In the genomic region with DNA sequence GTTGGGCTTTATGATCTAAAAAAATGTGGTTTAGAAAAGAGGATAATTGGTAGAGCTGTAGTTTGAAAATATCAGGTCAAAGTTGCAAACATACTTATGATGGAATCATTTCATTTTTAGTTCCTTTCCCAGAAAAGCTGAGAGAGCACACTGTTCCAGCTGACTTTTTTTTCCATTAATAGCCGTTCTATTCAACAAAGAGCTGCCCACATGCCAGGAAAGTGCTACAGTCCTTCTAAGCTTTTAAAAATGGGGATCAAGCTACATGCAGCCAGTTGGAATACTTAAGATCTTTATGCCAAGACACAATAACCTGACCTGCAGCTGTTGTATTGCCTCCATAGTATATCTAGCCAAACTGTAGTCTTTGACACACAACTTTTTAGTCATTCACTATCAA, we compare ENCODE assay signal across 21 cellular contexts.
DNase-seq lines count a peak whose midpoint lies in the region; ATAC-seq, FAIRE-seq and TF ChIP-seq lines count a peak whose summit lies in the region.
"Had no signal": no experiment of that assay in that cellular context is flagged by ENCODE, and none has a peak within 500 bp of the region (broad histone marks: within the 10 kb centered on the region; RNA-seq: fewer than 3 reads in every experiment).

No MANE protein-coding gene starts in this region.

- no TSS peak for BruUV-seq in GM12878 (replicated peaks; lab: Mats Ljungman, UMichigan)

- intact Hi-C loops in GM12878 (cut with micrococcal nuclease; ENCODE audit: unreplicated experiment): no loop called here
- intact Hi-C loops in left ventricle myocardium inferior (cut with micrococcal nuclease): no loop called here
- intact Hi-C loops in sciatic nerve (cut with DNase I): no loop called here

- no peak for TF ChIP-seq POLR2A in GM12878 (IDR thresholded peaks at IDR 0.05; ENCODE audit: low read depth, low read length)

- SMC1A ChIA-PET in GM12878 (lab: Charles Lee; ENCODE audit: uncharacterized antibody, unreplicated experiment): interaction anchor here (0.8 to 2.2 kb wide), 17 partner anchors 8 to 228 kb away, joined by 3 to 10 read pairs (median 5); no protein-coding TSS in a partner anchor

- POLR2A ChIA-PET in GM12878 (lab: Charles Lee): interaction anchor here (1.4 kb wide), 3 partner anchors 9 to 79 kb away, joined by 3 to 5 read pairs (median 5); no protein-coding TSS in a partner anchor

- no peak overlapping the region for H3K4me3 Mint-ChIP-seq in activated T-cell treated with anti-CD3 and anti-CD28 coated beads, Interleukin-2, amount 50 U/mL, for 72 hours
- H3K4me3 Mint-ChIP-seq: stimulated activated naive CD8-positive, alpha-beta T cell treated with anti-CD3 and anti-CD28 coated beads, Interleukin-15, Interleukin-2, amounts not matched to agents 100 ng/mL and 50 ng/mL, for 24 hours had no signal

- no peak for TF ChIP-seq RAD21 in GM12878 (IDR thresholded peaks at IDR 0.05; ENCODE audit: insufficient read depth, low read depth, low read length)

- H3K27me3 Mint-ChIP-seq in activated T-cell treated with anti-CD3 and anti-CD28 coated beads, Interleukin-2, amount 50 U/mL, for 72 hours (ENCODE audit: low read depth): peaks cover 5% of the 10 kb centered on the region

- 77% methylated on average over 1 of the region's 1 CpG for WGBS in GM12878 (ENCODE audit: insufficient coverage, insufficient replicate concordance, low lambda C conversion rate, missing lambda C conversion rate)

- no peak overlapping the region for H3K27ac Mint-ChIP-seq in activated T-cell treated with anti-CD3 and anti-CD28 coated beads, Interleukin-2, amount 50 U/mL, for 72 hours
- H3K27ac Mint-ChIP-seq: stimulated activated naive CD8-positive, alpha-beta T cell treated with anti-CD3 and anti-CD28 coated beads, Interleukin-15, Interleukin-2, amounts not matched to agents 100 ng/mL and 50 ng/mL, for 24 hours had no signal

- no peak overlapping the region for H3K4me2 ChIP-seq in GM12878 (ENCODE audit: control insufficient read depth, insufficient read depth)

- no peak overlapping the region for H3K9ac ChIP-seq in GM12878 (ENCODE audit: control insufficient read depth, insufficient read depth, low read length)

- no peaks in the 10 kb centered on the region for H4K20me1 ChIP-seq in GM12878 (ENCODE audit: control insufficient read depth, insufficient read depth)

- H3K4me1 ChIP-seq in GM12878 (ENCODE audit: control insufficient read depth, insufficient read depth, low read length) (no peaks in the 10 kb centered on the region), left ventricle myocardium inferior (peaks cover 22% of the 10 kb centered on the region)
- H3K4me1 ChIP-seq: SJSA1, uterus had no signal

- in situ Hi-C loops in GM12878 (cut with MboI): no loop called here

- H3K4me3 ChIP-seq in GM12878 (no peak overlapping the region), left ventricle myocardium inferior (no peak overlapping the region)
- H3K4me3 ChIP-seq: mucosa of descending colon, SJSA1, uterus had no signal

- no peaks in the 10 kb centered on the region for H3K9me3 ChIP-seq in GM12878 (replicated peaks; ENCODE audit: control insufficient read depth, insufficient read depth, low read length)
- no peaks in the 10 kb centered on the region for H3K9me3 ChIP-seq in left ventricle myocardium inferior (replicated peaks)
- H3K9me3 ChIP-seq: mucosa of descending colon, SJSA1, uterus had no signal

- ATAC-seq in GM12878 (no peak), sciatic nerve (peak; percentile 89), HG03520 (IDR thresholded peaks at IDR 0.05; ENCODE audit: unreplicated experiment) (no peak), GM18909 (IDR thresholded peaks at IDR 0.05; ENCODE audit: poor library complexity, unreplicated experiment) (no peak)
- ATAC-seq in activated T-cell treated with anti-CD3 and anti-CD28 coated beads, Interleukin-2, amount 50 U/mL, for 72 hours (replicated peaks in 1 of 2): no peak
- ATAC-seq: mucosa of descending colon had no signal

- DNase-seq in DMS79 (lab: John Stamatoyannopoulos, UW) (peak; percentile 2), GM12878 (ENCODE audit: low read depth, low spot score) (no peak), left ventricle myocardium inferior (no peak), sciatic nerve (ENCODE audit: low spot score) (no peak), cortex of kidney (lab: John Stamatoyannopoulos, UW) (no peak)
- no peak for DNase-seq in activated T-cell treated with anti-CD3 and anti-CD28 coated beads, Interleukin-2, amount 50 U/mL, for 72 hours
- DNase-seq: ACHN; activated CD4-positive, alpha-beta T cell treated with anti-CD3 and anti-CD28 coated beads, Interleukin-2, amount 50 U/mL, for 4 hours; kidney; mucosa of descending colon; NCI-H226; T-helper 2 cell; uterus; WERI-Rb-1 had no signal

- TF ChIP-seq CTCF in GM12878 (IDR thresholded peaks at IDR 0.05 in 2 of 3, conservative IDR thresholded peaks at IDR 0.05 in 1 of 3; ENCODE audit: control insufficient read depth in 2 of 3, extremely low read depth in 1 of 3, insufficient read depth in 1 of 3, low read depth in 3 of 3, low read length in 3 of 3): no peak
- no peak for TF ChIP-seq CTCF in left ventricle myocardium inferior (IDR thresholded peaks at IDR 0.05; ENCODE audit: borderline replicate concordance)

- H3K27me3 ChIP-seq in GM12878 (replicated peaks in 1 of 2; ENCODE audit: control insufficient read depth in 2 of 2, insufficient read depth in 2 of 2, low read length in 1 of 2): no peaks in the 10 kb centered on the region
- no peaks in the 10 kb centered on the region for H3K27me3 ChIP-seq in left ventricle myocardium inferior (ENCODE audit: low read depth)
- H3K27me3 ChIP-seq: uterus had no signal

- CTCF ChIA-PET in GM12878 (lab: Yijun Ruan, JAX): interaction anchor here (1.0 to 5.8 kb wide), 4 partner anchors 9 to 281 kb away, joined by 3 to 34 read pairs (median 11); no protein-coding TSS in a partner anchor

- no peaks in the 10 kb centered on the region for H3K4me1 Mint-ChIP-seq in activated T-cell treated with anti-CD3 and anti-CD28 coated beads, Interleukin-2, amount 50 U/mL, for 72 hours (ENCODE audit: low read depth)

- H3K9me3 Mint-ChIP-seq in activated T-cell treated with anti-CD3 and anti-CD28 coated beads, Interleukin-2, amount 50 U/mL, for 72 hours: no peaks in the 10 kb centered on the region
- H3K9me3 Mint-ChIP-seq: stimulated activated naive CD8-positive, alpha-beta T cell treated with anti-CD3 and anti-CD28 coated beads, Interleukin-15, Interleukin-2, amounts not matched to agents 100 ng/mL and 50 ng/mL, for 24 hours had no signal

- peak; percentile 13 for FAIRE-seq in GM12878 (lab: Jason Lieb, UNC)
- FAIRE-seq: G401.6, H54, kidney had no signal

- no peaks in the 10 kb centered on the region for H3K36me3 Mint-ChIP-seq in activated T-cell treated with anti-CD3 and anti-CD28 coated beads, Interleukin-2, amount 50 U/mL, for 72 hours (ENCODE audit: insufficient read depth in 2 of 2)

- H2AFZ ChIP-seq in GM12878 (ENCODE audit: control insufficient read depth, low read depth, low read length): no peak overlapping the region

- H3K27ac ChIP-seq in GM12878 (ENCODE audit: control insufficient read depth, insufficient read depth) (no peak overlapping the region), left ventricle myocardium inferior (replicated peaks) (peak overlapping the region; percentile 73)
- H3K27ac ChIP-seq: C4-2B, SJSA1, WERI-Rb-1 had no signal

- RAD21 ChIA-PET in GM12878 (lab: Charles Lee; ENCODE audit: unreplicated experiment): interaction anchor here (0.6 to 1.9 kb wide), 4 partner anchors 9 to 209 kb away, joined by 3 to 6 read pairs (median 4); no protein-coding TSS in a partner anchor

- no peaks in the 10 kb centered on the region for H3K36me3 ChIP-seq in GM12878 (ENCODE audit: control insufficient read depth in 2 of 2, insufficient read depth in 2 of 2, low read length in 1 of 2)
- H3K36me3 ChIP-seq in left ventricle myocardium inferior: peaks cover 8% of the 10 kb centered on the region
- H3K36me3 ChIP-seq: SJSA1, uterus, WERI-Rb-1 had no signal

- H3K79me2 ChIP-seq in GM12878 (ENCODE audit: control insufficient read depth, insufficient read depth, low read length): no peaks in the 10 kb centered on the region

- no peak for TF ChIP-seq EP300 in GM12878 (IDR thresholded peaks at IDR 0.05; ENCODE audit: borderline replicate concordance in 1 of 2, control insufficient read depth in 1 of 2, low read depth in 2 of 2, low read length in 2 of 2)

TF ChIP-seq in GM12878, 131 proteins besides CTCF, POLR2A, EP300 and RAD21 (continues in another document):
- TF ChIP-seq CHD4 (IDR thresholded peaks at IDR 0.05): no peak
- TF ChIP-seq PAX8 (IDR thresholded peaks at IDR 0.05): no peak
- TF ChIP-seq RB1 (IDR thresholded peaks at IDR 0.05; ENCODE audit: borderline replicate concordance): no peak
- TF ChIP-seq, protein P1, sequence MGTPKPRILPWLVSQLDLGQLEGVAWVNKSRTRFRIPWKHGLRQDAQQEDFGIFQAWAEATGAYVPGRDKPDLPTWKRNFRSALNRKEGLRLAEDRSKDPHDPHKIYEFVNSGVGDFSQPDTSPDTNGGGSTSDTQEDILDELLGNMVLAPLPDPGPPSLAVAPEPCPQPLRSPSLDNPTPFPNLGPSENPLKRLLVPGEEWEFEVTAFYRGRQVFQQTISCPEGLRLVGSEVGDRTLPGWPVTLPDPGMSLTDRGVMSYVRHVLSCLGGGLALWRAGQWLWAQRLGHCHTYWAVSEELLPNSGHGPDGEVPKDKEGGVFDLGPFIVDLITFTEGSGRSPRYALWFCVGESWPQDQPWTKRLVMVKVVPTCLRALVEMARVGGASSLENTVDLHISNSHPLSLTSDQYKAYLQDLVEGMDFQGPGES (IDR thresholded peaks at IDR 0.05): no peak
- TF ChIP-seq, protein P2, sequence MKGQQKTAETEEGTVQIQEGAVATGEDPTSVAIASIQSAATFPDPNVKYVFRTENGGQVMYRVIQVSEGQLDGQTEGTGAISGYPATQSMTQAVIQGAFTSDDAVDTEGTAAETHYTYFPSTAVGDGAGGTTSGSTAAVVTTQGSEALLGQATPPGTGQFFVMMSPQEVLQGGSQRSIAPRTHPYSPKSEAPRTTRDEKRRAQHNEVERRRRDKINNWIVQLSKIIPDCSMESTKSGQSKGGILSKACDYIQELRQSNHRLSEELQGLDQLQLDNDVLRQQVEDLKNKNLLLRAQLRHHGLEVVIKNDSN (IDR thresholded peaks at IDR 0.05; ENCODE audit: borderline replicate concordance, extremely low read length, insufficient read depth, low read depth, low read length): no peak
